In genomic region chr7:66281678-66282593, GRCh38 we compare ENCODE assay signal across 1 cellular context.
TF ChIP-seq lines count a peak whose summit lies in the region.

No MANE protein-coding gene starts in this region.

TF ChIP-seq in K562, 482 proteins besides CTCF, POLR2A, EP300 and RAD21 (continued from another document and continues in another):
- TF ChIP-seq UBTF (IDR thresholded peaks at IDR 0.05; ENCODE audit: borderline replicate concordance in 1 of 2, low read depth in 2 of 2, low read length in 2 of 2) = no peak
- TF ChIP-seq JUND (IDR thresholded peaks at IDR 0.05; ENCODE audit: borderline replicate concordance, low read depth, low read length) = no peak
- peak; percentile 57; the same call in 2 of the 3 replicates for TF ChIP-seq JUND (tag; IDR thresholded peaks at IDR 0.05; ENCODE audit: borderline replicate concordance, low read depth, low read length)
- no peak for TF ChIP-seq CAMTA2 (CRISPR knock-in tag; conservative IDR thresholded peaks at IDR 0.05)
- no peak for TF ChIP-seq TCFL5 (CRISPR knock-in tag; conservative IDR thresholded peaks at IDR 0.05)
- TF ChIP-seq GATAD2A (IDR thresholded peaks at IDR 0.05) = no peak
- TF ChIP-seq, protein P1, sequence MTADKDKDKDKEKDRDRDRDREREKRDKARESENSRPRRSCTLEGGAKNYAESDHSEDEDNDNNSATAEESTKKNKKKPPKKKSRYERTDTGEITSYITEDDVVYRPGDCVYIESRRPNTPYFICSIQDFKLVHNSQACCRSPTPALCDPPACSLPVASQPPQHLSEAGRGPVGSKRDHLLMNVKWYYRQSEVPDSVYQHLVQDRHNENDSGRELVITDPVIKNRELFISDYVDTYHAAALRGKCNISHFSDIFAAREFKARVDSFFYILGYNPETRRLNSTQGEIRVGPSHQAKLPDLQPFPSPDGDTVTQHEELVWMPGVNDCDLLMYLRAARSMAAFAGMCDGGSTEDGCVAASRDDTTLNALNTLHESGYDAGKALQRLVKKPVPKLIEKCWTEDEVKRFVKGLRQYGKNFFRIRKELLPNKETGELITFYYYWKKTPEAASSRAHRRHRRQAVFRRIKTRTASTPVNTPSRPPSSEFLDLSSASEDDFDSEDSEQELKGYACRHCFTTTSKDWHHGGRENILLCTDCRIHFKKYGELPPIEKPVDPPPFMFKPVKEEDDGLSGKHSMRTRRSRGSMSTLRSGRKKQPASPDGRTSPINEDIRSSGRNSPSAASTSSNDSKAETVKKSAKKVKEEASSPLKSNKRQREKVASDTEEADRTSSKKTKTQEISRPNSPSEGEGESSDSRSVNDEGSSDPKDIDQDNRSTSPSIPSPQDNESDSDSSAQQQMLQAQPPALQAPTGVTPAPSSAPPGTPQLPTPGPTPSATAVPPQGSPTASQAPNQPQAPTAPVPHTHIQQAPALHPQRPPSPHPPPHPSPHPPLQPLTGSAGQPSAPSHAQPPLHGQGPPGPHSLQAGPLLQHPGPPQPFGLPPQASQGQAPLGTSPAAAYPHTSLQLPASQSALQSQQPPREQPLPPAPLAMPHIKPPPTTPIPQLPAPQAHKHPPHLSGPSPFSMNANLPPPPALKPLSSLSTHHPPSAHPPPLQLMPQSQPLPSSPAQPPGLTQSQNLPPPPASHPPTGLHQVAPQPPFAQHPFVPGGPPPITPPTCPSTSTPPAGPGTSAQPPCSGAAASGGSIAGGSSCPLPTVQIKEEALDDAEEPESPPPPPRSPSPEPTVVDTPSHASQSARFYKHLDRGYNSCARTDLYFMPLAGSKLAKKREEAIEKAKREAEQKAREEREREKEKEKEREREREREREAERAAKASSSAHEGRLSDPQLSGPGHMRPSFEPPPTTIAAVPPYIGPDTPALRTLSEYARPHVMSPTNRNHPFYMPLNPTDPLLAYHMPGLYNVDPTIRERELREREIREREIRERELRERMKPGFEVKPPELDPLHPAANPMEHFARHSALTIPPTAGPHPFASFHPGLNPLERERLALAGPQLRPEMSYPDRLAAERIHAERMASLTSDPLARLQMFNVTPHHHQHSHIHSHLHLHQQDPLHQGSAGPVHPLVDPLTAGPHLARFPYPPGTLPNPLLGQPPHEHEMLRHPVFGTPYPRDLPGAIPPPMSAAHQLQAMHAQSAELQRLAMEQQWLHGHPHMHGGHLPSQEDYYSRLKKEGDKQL (CRISPR knock-in tag; IDR thresholded peaks at IDR 0.05; ENCODE audit: borderline replicate concordance) = no peak
- TF ChIP-seq ILF3 (IDR thresholded peaks at IDR 0.05; ENCODE audit: borderline replicate concordance) = no peak
- TF ChIP-seq FOSL1 (tag; conservative IDR thresholded peaks at IDR 0.05) = no peak
- TF ChIP-seq TFAM (CRISPR knock-in tag; conservative IDR thresholded peaks at IDR 0.05) = no peak
- TF ChIP-seq RBM22 (IDR thresholded peaks at IDR 0.05; ENCODE audit: low read depth, low read length, poor library complexity, severe bottlenecking) = no peak
- no peak for TF ChIP-seq PHB (CRISPR knock-in tag; IDR thresholded peaks at IDR 0.05)
- no peak for TF ChIP-seq ZNF3 (CRISPR knock-in tag; IDR thresholded peaks at IDR 0.05)
- no peak for TF ChIP-seq YBX1 (IDR thresholded peaks at IDR 0.05)
- TF ChIP-seq ZNF384 (IDR thresholded peaks at IDR 0.05; ENCODE audit: low read depth, low read length) = no peak
- TF ChIP-seq ID3 (CRISPR knock-in tag; IDR thresholded peaks at IDR 0.05) = no peak
- no peak for TF ChIP-seq ID3 (tag; IDR thresholded peaks at IDR 0.05)
- TF ChIP-seq TAF7 (tag; IDR thresholded peaks at IDR 0.05) = 0 out of 2 replicates have a peak, but pooled peaks have one; percentile 38
- TF ChIP-seq DMBX1 (CRISPR knock-in tag; IDR thresholded peaks at IDR 0.05; ENCODE audit: borderline replicate concordance) = peak; percentile 22; the same call in 1 of the 2 replicates
- TF ChIP-seq CLOCK (CRISPR knock-in tag; IDR thresholded peaks at IDR 0.05; ENCODE audit: borderline replicate concordance) = no peak
- TF ChIP-seq ZKSCAN3 (CRISPR knock-in tag; IDR thresholded peaks at IDR 0.05) = no peak
- no peak for TF ChIP-seq CHD2 (IDR thresholded peaks at IDR 0.05; ENCODE audit: low read depth, low read length)
- TF ChIP-seq PRPF4 (IDR thresholded peaks at IDR 0.05; ENCODE audit: insufficient read depth, low read depth, low read length, poor library complexity, severe bottlenecking) = no peak
- no peak for TF ChIP-seq ATF1 (CRISPR knock-in tag; IDR thresholded peaks at IDR 0.05)
- TF ChIP-seq ATF1 (tag; IDR thresholded peaks at IDR 0.05) = no peak
- no peak for TF ChIP-seq GABPB1 (CRISPR knock-in tag; IDR thresholded peaks at IDR 0.05)
- no peak for TF ChIP-seq KHSRP (IDR thresholded peaks at IDR 0.05)
- peak; percentile 58; the same call in 1 of the 2 replicates for TF ChIP-seq PTRF (tag; IDR thresholded peaks at IDR 0.05)
- TF ChIP-seq MYNN (IDR thresholded peaks at IDR 0.05) = no peak
- no peak for TF ChIP-seq MYNN (CRISPR knock-in tag; IDR thresholded peaks at IDR 0.05)
- TF ChIP-seq, protein P2, sequence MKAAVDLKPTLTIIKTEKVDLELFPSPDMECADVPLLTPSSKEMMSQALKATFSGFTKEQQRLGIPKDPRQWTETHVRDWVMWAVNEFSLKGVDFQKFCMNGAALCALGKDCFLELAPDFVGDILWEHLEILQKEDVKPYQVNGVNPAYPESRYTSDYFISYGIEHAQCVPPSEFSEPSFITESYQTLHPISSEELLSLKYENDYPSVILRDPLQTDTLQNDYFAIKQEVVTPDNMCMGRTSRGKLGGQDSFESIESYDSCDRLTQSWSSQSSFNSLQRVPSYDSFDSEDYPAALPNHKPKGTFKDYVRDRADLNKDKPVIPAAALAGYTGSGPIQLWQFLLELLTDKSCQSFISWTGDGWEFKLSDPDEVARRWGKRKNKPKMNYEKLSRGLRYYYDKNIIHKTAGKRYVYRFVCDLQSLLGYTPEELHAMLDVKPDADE (conservative IDR thresholded peaks at IDR 0.05; ENCODE audit: control insufficient read depth, low read depth, low read length) = no peak
- TF ChIP-seq HNRNPH1 (optimal IDR thresholded peaks at IDR 0.05; ENCODE audit: low read depth, low read length) = no peak
- no peak for TF ChIP-seq HMG20A (CRISPR knock-in tag; conservative IDR thresholded peaks at IDR 0.05)
- TF ChIP-seq SAFB (IDR thresholded peaks at IDR 0.05; ENCODE audit: borderline replicate concordance, low read depth, low read length) = no peak
- peak; percentile 99 for TF ChIP-seq NFE2 (IDR thresholded peaks at IDR 0.05; ENCODE audit: low read depth)
- TF ChIP-seq ZNF232 (CRISPR knock-in tag; IDR thresholded peaks at IDR 0.05) = no peak
- TF ChIP-seq, protein P3, sequence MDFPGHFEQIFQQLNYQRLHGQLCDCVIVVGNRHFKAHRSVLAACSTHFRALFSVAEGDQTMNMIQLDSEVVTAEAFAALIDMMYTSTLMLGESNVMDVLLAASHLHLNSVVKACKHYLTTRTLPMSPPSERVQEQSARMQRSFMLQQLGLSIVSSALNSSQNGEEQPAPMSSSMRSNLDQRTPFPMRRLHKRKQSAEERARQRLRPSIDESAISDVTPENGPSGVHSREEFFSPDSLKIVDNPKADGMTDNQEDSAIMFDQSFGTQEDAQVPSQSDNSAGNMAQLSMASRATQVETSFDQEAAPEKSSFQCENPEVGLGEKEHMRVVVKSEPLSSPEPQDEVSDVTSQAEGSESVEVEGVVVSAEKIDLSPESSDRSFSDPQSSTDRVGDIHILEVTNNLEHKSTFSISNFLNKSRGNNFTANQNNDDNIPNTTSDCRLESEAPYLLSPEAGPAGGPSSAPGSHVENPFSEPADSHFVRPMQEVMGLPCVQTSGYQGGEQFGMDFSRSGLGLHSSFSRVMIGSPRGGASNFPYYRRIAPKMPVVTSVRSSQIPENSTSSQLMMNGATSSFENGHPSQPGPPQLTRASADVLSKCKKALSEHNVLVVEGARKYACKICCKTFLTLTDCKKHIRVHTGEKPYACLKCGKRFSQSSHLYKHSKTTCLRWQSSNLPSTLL (IDR thresholded peaks at IDR 0.05) = no peak
- no peak for TF ChIP-seq CBX3 (IDR thresholded peaks at IDR 0.05; ENCODE audit: borderline replicate concordance in 1 of 2, low read length in 2 of 2)
- TF ChIP-seq ZNF274 (IDR thresholded peaks at IDR 0.05; ENCODE audit: borderline replicate concordance, low read depth, low read length) = no peak
- TF ChIP-seq ZNF431 (CRISPR knock-in tag; IDR thresholded peaks at IDR 0.05) = no peak
- TF ChIP-seq, protein P4, sequence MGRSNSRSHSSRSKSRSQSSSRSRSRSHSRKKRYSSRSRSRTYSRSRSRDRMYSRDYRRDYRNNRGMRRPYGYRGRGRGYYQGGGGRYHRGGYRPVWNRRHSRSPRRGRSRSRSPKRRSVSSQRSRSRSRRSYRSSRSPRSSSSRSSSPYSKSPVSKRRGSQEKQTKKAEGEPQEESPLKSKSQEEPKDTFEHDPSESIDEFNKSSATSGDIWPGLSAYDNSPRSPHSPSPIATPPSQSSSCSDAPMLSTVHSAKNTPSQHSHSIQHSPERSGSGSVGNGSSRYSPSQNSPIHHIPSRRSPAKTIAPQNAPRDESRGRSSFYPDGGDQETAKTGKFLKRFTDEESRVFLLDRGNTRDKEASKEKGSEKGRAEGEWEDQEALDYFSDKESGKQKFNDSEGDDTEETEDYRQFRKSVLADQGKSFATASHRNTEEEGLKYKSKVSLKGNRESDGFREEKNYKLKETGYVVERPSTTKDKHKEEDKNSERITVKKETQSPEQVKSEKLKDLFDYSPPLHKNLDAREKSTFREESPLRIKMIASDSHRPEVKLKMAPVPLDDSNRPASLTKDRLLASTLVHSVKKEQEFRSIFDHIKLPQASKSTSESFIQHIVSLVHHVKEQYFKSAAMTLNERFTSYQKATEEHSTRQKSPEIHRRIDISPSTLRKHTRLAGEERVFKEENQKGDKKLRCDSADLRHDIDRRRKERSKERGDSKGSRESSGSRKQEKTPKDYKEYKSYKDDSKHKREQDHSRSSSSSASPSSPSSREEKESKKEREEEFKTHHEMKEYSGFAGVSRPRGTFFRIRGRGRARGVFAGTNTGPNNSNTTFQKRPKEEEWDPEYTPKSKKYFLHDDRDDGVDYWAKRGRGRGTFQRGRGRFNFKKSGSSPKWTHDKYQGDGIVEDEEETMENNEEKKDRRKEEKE (IDR thresholded peaks at IDR 0.05; ENCODE audit: borderline replicate concordance in 1 of 2, control insufficient read depth in 1 of 2, low read depth in 2 of 2, low read length in 1 of 2) = no peak
- TF ChIP-seq ZNF184 (CRISPR knock-in tag; IDR thresholded peaks at IDR 0.05) = no peak
